In the genomic region with DNA sequence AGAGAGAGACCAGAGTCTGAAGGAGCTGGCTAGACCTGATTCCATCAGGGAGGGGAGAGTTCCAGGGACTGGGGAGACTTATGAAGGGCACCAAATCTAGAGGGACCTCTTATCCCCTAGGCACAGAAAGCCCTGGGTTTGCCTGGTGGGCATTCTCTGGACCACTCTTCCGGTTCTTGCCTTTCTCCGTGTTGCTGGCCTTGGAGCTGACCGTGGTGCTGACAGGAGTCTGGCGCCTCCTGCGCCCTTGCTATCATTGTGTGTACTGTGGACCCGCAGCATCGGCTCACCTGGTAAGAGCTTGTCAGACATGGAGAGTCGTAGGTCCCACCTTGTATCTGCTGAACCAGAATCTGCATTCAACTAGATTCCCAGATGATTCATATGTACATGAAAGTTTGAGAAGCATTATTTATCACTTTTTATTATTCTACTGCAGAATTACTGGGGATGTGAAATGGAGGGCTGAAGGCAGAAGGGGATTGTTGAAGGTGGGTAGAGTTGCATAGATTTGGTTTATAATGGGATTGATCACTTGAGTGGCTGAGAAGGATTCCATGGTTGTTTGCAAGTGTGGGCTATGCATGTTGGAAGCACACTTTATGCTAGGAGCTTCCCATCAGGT, we compare ENCODE assay signal across 2 cellular contexts.
A peak's percentile ranks its signal among the peaks of the same experiment; 100 is the strongest.
TF ChIP-seq lines count a peak whose summit lies in the region.

No MANE protein-coding gene starts in this region.

TF ChIP-seq in HEK293, 187 proteins besides CTCF, POLR2A, EP300 and RAD21:
- TF ChIP-seq ZNF596 (tag by site-specific recombination; IDR thresholded peaks at IDR 0.05), result no peak
- TF ChIP-seq REST (tag by site-specific recombination; IDR thresholded peaks at IDR 0.05), result peak; percentile 92
TF ChIP-seq in HEK293: peak in this region for 1.

TF ChIP-seq in H1, 55 proteins besides CTCF, POLR2A, EP300 and RAD21:
- TF ChIP-seq YY1 (IDR thresholded peaks at IDR 0.05; ENCODE audit: low read depth, low read length) (no peak), CBX8 (IDR thresholded peaks at IDR 0.05; ENCODE audit: borderline replicate concordance, low read depth, low read length) (no peak), TBP (IDR thresholded peaks at IDR 0.05; ENCODE audit: low read depth, low read length) (no peak), PHF8 (conservative IDR thresholded peaks at IDR 0.05; ENCODE audit: low read depth, low read length) (no peak), BRCA1 (IDR thresholded peaks at IDR 0.05; ENCODE audit: low read depth, low read length) (no peak), CREB1 (IDR thresholded peaks at IDR 0.05) (no peak), SUZ12 (IDR thresholded peaks at IDR 0.05; ENCODE audit: low read length) (no peak), POLR2AphosphoS5 (IDR thresholded peaks at IDR 0.05; ENCODE audit: low read depth, low read length) (no peak), SP1 (IDR thresholded peaks at IDR 0.05; ENCODE audit: low read depth, low read length) (peak; percentile 68; the same call in 1 of the 2 replicates), ATF3 (IDR thresholded peaks at IDR 0.05; ENCODE audit: insufficient read depth, low read depth, low read length) (no peak), SIN3A (conservative IDR thresholded peaks at IDR 0.05 in 1 of 2, IDR thresholded peaks at IDR 0.05 in 1 of 2; ENCODE audit: low read depth in 1 of 2, low read length in 2 of 2) (peak in 1 of 2 experiments; percentile 78; a peak in 2 of 4 replicates), NANOG (IDR thresholded peaks at IDR 0.05; ENCODE audit: insufficient read depth, low read depth, low read length, poor library complexity, severe bottlenecking) (no peak), GABPA (IDR thresholded peaks at IDR 0.05; ENCODE audit: borderline replicate concordance, insufficient read depth, low read length) (peak; percentile 37; the same call in 1 of the 2 replicates), CTBP2 (IDR thresholded peaks at IDR 0.05; ENCODE audit: borderline replicate concordance, insufficient read depth, insufficient read length, low read length) (no peak)
